In genomic region chr18:55275042-55275897, GRCh38 we compare ENCODE assay signal across 8 cellular contexts.
DNase-seq lines count a peak whose midpoint lies in the region; ATAC-seq, FAIRE-seq and TF ChIP-seq lines count a peak whose summit lies in the region.

No MANE protein-coding gene starts in this region.

- H3K79me2 ChIP-seq in astrocyte (ENCODE audit: insufficient read depth, low read length) = peaks cover 9% of the 10 kb centered on the region

- H3K4me1 Mint-ChIP-seq in astrocyte (ENCODE audit: low read depth, unreplicated experiment) = peaks cover 22% of the 10 kb centered on the region

- DNase-seq in BE2C = no peak
- peak; percentile 9 for DNase-seq in HuH-7.5 (ENCODE audit: low spot score)
- peak; percentile 86 for DNase-seq in astrocyte (ENCODE audit: low read depth)
- no peak for DNase-seq in left lobe of liver (ENCODE audit: low spot score)
- DNase-seq in OCI-M2 (lab: John Stamatoyannopoulos, UW; ENCODE audit: unreplicated experiment) = no peak
- DNase-seq in stimulated activated naive CD4-positive, alpha-beta T cell treated with Interleukin-2 at 50 U/mL for 16 hours (lab: John Stamatoyannopoulos, UW) = no peak
- DNase-seq in activated CD8-positive, alpha-beta memory T cell treated with anti-CD3 and anti-CD28 coated beads, Interleukin-2, amount 50 U/mL, for 48 hours = no peak
- no peak for DNase-seq in NCI-H187 (lab: John Stamatoyannopoulos, UW)

- TF ChIP-seq CTCF in BE2C (IDR thresholded peaks at IDR 0.05; ENCODE audit: low read depth, low read length) (peak; percentile 38), astrocyte (IDR thresholded peaks at IDR 0.05; ENCODE audit: insufficient read depth, low read depth, low read length) (peak; percentile 25)

- no peak overlapping the region for H3K4me3 Mint-ChIP-seq in astrocyte (ENCODE audit: unreplicated experiment)

- H3K36me3 Mint-ChIP-seq in astrocyte (ENCODE audit: low read depth, unreplicated experiment) = peaks cover 25% of the 10 kb centered on the region

- H3K27me3 ChIP-seq in BE2C (no peaks in the 10 kb centered on the region), astrocyte (ENCODE audit: insufficient read depth, low read length) (no peaks in the 10 kb centered on the region)

- peak; percentile 86 for ATAC-seq in left lobe of liver

- H3K4me1 ChIP-seq in BE2C (no peaks in the 10 kb centered on the region), astrocyte (ENCODE audit: insufficient read depth, low read length) (peaks cover 6% of the 10 kb centered on the region)

- no peaks in the 10 kb centered on the region for H3K9me3 Mint-ChIP-seq in astrocyte (ENCODE audit: unreplicated experiment)

- no peak overlapping the region for H3K27ac ChIP-seq in astrocyte (ENCODE audit: low read depth, low read length)

- no peaks in the 10 kb centered on the region for H4K20me1 ChIP-seq in astrocyte (ENCODE audit: insufficient read depth, low read length)

- H3K4me3 ChIP-seq in BE2C (ENCODE audit: low read depth, low read length) (no peak overlapping the region), astrocyte (ENCODE audit: insufficient read depth, low read depth, low read length) (no peak overlapping the region)

- H3K9me3 ChIP-seq in BE2C (no peaks in the 10 kb centered on the region), astrocyte (ENCODE audit: insufficient read depth, low read depth, low read length) (no peaks in the 10 kb centered on the region)

- no peak overlapping the region for H2AFZ ChIP-seq in astrocyte (ENCODE audit: low read depth, low read length)

- peak; percentile 90 for FAIRE-seq in astrocyte (lab: Jason Lieb, UNC)

- peak overlapping the region; percentile 62 for H3K27ac Mint-ChIP-seq in astrocyte (ENCODE audit: unreplicated experiment)

- H3K4me2 ChIP-seq in astrocyte (ENCODE audit: low read length) = peak overlapping the region; percentile 46

- no peaks in the 10 kb centered on the region for H3K27me3 Mint-ChIP-seq in astrocyte (ENCODE audit: low read depth, unreplicated experiment)

- H3K9ac ChIP-seq in astrocyte (ENCODE audit: low read length) = no peak overlapping the region

- H3K36me3 ChIP-seq in BE2C (peaks cover 83% of the 10 kb centered on the region), astrocyte (ENCODE audit: insufficient read depth, low read length) (peaks cover 18% of the 10 kb centered on the region)

Comparison
In these comparisons a context has a peak if more than half of its experiments do, and no peak if none do; other contexts are left out.
1. DNase-seq: peak in HuH-7.5 (single experiment) and astrocyte (single experiment); none in BE2C (single experiment), left lobe of liver (single experiment), OCI-M2 (single experiment), stimulated activated naive CD4-positive, alpha-beta T cell treated with Interleukin-2 at 50 U/mL for 16 hours (single experiment), activated CD8-positive, alpha-beta memory T cell treated with anti-CD3 and anti-CD28 coated beads, Interleukin-2, amount 50 U/mL, for 48 hours (single experiment) and NCI-H187 (0 of 2).